In the genomic region with DNA sequence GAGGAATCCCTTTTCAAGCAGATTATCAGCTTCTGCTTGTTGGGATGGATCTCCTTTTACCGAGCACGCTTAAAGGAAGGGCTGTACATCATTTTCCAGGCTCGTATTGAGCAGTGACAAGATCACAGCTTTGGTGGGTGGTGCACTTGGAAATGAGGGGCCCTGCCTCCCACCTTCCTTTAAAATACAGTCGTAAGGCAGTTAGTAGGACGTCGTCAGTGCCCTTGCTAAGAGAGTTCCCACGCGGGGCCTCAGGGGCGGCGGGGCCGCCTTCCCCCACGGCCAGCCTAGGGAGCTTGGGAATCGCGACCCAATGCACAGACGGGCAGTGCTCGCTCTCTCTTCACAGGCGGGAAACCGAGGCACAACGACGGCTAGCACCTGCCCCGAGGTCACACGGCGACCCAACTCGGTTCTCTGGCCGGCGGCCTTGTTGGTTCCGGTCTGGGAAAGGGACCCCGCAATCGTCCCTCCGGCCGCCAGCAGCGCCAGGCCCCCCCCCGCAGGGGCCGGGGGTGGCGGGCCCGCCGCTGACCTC, we compare ENCODE assay signal across 8 cellular contexts. TPM values are rescaled to one million over a fixed set of nuclear protein-coding genes. Genes with fewer than 3 reads are reported as not detected.
DNase-seq lines count a peak whose midpoint lies in the region; ATAC-seq and TF ChIP-seq lines count a peak whose summit lies in the region.

No MANE protein-coding gene starts in this region.

- TF ChIP-seq EP300 in suprapubic skin (IDR thresholded peaks at IDR 0.05), result no peak

- H3K27me3 Mint-ChIP-seq in T-helper 1 cell treated with Interleukin-12 subunit alpha and Interleukin-12 subunit beta and Interleukin-4 antibody, amounts not matched to agents 30 μg/mL and 1 μg/mL, for 36 hours (ENCODE audit: low read depth), result peaks cover 8% of the 10 kb centered on the region
- no peaks in the 10 kb centered on the region for H3K27me3 Mint-ChIP-seq in activated T-helper 17 cell treated with anti-CD3 and anti-CD28 coated beads, Interleukin-2, amount 50 U/mL, for 72 hours
- H3K27me3 Mint-ChIP-seq in immature natural killer cell (ENCODE audit: low read depth in 3 of 3), result peaks cover 8 to 22% (median 10%) of the 10 kb centered on the region in 3 donors

- peaks cover 42% of the 10 kb centered on the region for H3K4me1 ChIP-seq in suprapubic skin

- TF ChIP-seq CTCF in suprapubic skin (IDR thresholded peaks at IDR 0.05), result no peak

- DNase-seq in T-helper 1 cell, result no peak
- DNase-seq in immature natural killer cell, result no peak
- DNase-seq in suprapubic skin (ENCODE audit: low spot score in 2 of 2), result no peak
- no peak for DNase-seq in mesenteric fat pad (ENCODE audit: low spot score)

- no peaks in the 10 kb centered on the region for H3K36me3 ChIP-seq in suprapubic skin

- peak; percentile 9 for ATAC-seq in activated T-helper 17 cell treated with anti-CD3 and anti-CD28 coated beads, Interleukin-2, amount 50 U/mL, for 72 hours (replicated peaks)
- ATAC-seq in HG02610 (IDR thresholded peaks at IDR 0.05; ENCODE audit: unreplicated experiment), result no peak
- no peak for ATAC-seq in HG03175 (IDR thresholded peaks at IDR 0.05; ENCODE audit: unreplicated experiment)

- no peaks in the 10 kb centered on the region for H3K9me3 Mint-ChIP-seq in T-helper 1 cell treated with Interleukin-12 subunit alpha and Interleukin-12 subunit beta and Interleukin-4 antibody, amounts not matched to agents 30 μg/mL and 1 μg/mL, for 36 hours
- H3K9me3 Mint-ChIP-seq in activated T-helper 17 cell treated with anti-CD3 and anti-CD28 coated beads, Interleukin-2, amount 50 U/mL, for 72 hours, result no peaks in the 10 kb centered on the region
- H3K9me3 Mint-ChIP-seq in immature natural killer cell, result no peaks in the 10 kb centered on the region

- H3K4me3 ChIP-seq in suprapubic skin, result peak overlapping the region; percentile 88

- 31% methylated on average over 8 of the region's 37 CpGs for WGBS in suprapubic skin

- no peaks in the 10 kb centered on the region for H3K27me3 ChIP-seq in suprapubic skin

- TF ChIP-seq POLR2A in suprapubic skin (IDR thresholded peaks at IDR 0.05), result no peak

- H3K4me1 Mint-ChIP-seq in T-helper 1 cell treated with Interleukin-12 subunit alpha and Interleukin-12 subunit beta and Interleukin-4 antibody, amounts not matched to agents 30 μg/mL and 1 μg/mL, for 36 hours (ENCODE audit: low read depth), result peaks cover 31% of the 10 kb centered on the region
- H3K4me1 Mint-ChIP-seq in activated T-helper 17 cell treated with anti-CD3 and anti-CD28 coated beads, Interleukin-2, amount 50 U/mL, for 72 hours, result peaks cover 9% of the 10 kb centered on the region
- H3K4me1 Mint-ChIP-seq in immature natural killer cell, result peaks cover 18 to 21% of the 10 kb centered on the region in 2 donors

- peak overlapping the region; percentile 83 for H3K4me3 Mint-ChIP-seq in T-helper 1 cell treated with Interleukin-12 subunit alpha and Interleukin-12 subunit beta and Interleukin-4 antibody, amounts not matched to agents 30 μg/mL and 1 μg/mL, for 36 hours
- peak overlapping the region; percentile 75 for H3K4me3 Mint-ChIP-seq in activated T-helper 17 cell treated with anti-CD3 and anti-CD28 coated beads, Interleukin-2, amount 50 U/mL, for 72 hours
- H3K4me3 Mint-ChIP-seq in immature natural killer cell, result peak overlapping the region; percentile 82 to 85 (median 85)

- peak overlapping the region; percentile 94 for H3K27ac ChIP-seq in suprapubic skin

- H3K36me3 Mint-ChIP-seq in T-helper 1 cell treated with Interleukin-12 subunit alpha and Interleukin-12 subunit beta and Interleukin-4 antibody, amounts not matched to agents 30 μg/mL and 1 μg/mL, for 36 hours (ENCODE audit: low read depth), result no peaks in the 10 kb centered on the region
- no peaks in the 10 kb centered on the region for H3K36me3 Mint-ChIP-seq in activated T-helper 17 cell treated with anti-CD3 and anti-CD28 coated beads, Interleukin-2, amount 50 U/mL, for 72 hours (ENCODE audit: low read depth)
- no peaks in the 10 kb centered on the region for H3K36me3 Mint-ChIP-seq in immature natural killer cell

- no peaks in the 10 kb centered on the region for H3K9me3 ChIP-seq in suprapubic skin

- H3K27ac Mint-ChIP-seq in T-helper 1 cell treated with Interleukin-12 subunit alpha and Interleukin-12 subunit beta and Interleukin-4 antibody, amounts not matched to agents 30 μg/mL and 1 μg/mL, for 36 hours, result peak overlapping the region; percentile 83
- peak overlapping the region; percentile 71 for H3K27ac Mint-ChIP-seq in activated T-helper 17 cell treated with anti-CD3 and anti-CD28 coated beads, Interleukin-2, amount 50 U/mL, for 72 hours
- H3K27ac Mint-ChIP-seq in immature natural killer cell, result peak overlapping the region; percentile 68 to 87 (median 78)

RNA-seq across cellular contexts. Expression of gene H3-3A, which starts 58.6 kb away (rescaled TPM):
- total RNA-seq in activated T-helper 17 cell treated with anti-CD3 and anti-CD28 coated beads, Interleukin-2, amount 50 U/mL, for 72 hours, result 100 to 1,000 TPM; 222 to 316 TPM
- 1,000 to 10,000 TPM in 1 of 3 donors, 100 to 1,000 TPM in 2; 850 to 1,086 (median 967) TPM for polyA plus RNA-seq in immature natural killer cell
- total RNA-seq in suprapubic skin (100 to 1,000 TPM; 224 to 510 (median 444) TPM), mesenteric fat pad (321 TPM)
